ENCODE assay signal across 17 cellular contexts in genomic region chr4:83875437-83875836, GRCh38.
A peak's percentile ranks its signal among the peaks of the same experiment; 100 is the strongest.
DNase-seq lines count a peak whose midpoint lies in the region; ATAC-seq and TF ChIP-seq lines count a peak whose summit lies in the region.
"Had no signal": no experiment of that assay in that cellular context is flagged by ENCODE, and none has a peak within 500 bp of the region (broad histone marks: within the 10 kb centered on the region; RNA-seq: fewer than 3 reads in every experiment).

No MANE protein-coding gene starts in this region.

- H2AK9ac ChIP-seq in IMR-90 (replicated peaks; ENCODE audit: low read depth, low read length, poor library complexity): no peak overlapping the region

- no peak overlapping the region for H2BK15ac ChIP-seq in IMR-90 (ENCODE audit: low read depth, low read length)

- DNase-seq in AG10803 (ENCODE audit: low read depth) (peak; percentile 12), EH (ENCODE audit: low read depth) (peak; percentile 57), IMR-90 (peak; percentile 54), neural progenitor cell (ENCODE audit: low spot score) (no peak), Right ventricle myocardium inferior (ENCODE audit: missing footprints) (no peak)
- DNase-seq in stimulated activated CD4-positive, alpha-beta T cell treated with anti-CD3 and anti-CD28 coated beads, Interleukin-4, amount 100 ng/mL, for 1 hour: no peak
- DNase-seq: BE2C; C1 segment of cervical spinal cord; CD4-positive, CD25-positive, alpha-beta regulatory T cell; CD8-positive, alpha-beta memory T cell; COR-L47; GOT3; H7; KG1 had no signal

- H3K4me2 ChIP-seq in IMR-90 (ENCODE audit: low read depth, low read length) (no peak overlapping the region), neural progenitor cell (peak overlapping the region; percentile 18)

- POLR2A ChIA-PET in IMR-90 (lab: Charles Lee; ENCODE audit: unreplicated experiment): no interaction called here

- H3K56ac ChIP-seq in IMR-90 (ENCODE audit: extremely low read depth, insufficient read depth, low read length): no peak overlapping the region

- no peaks in the 10 kb centered on the region for H3K79me2 ChIP-seq in neural progenitor cell (ENCODE audit: low read depth)

- H4K5ac ChIP-seq in IMR-90 (ENCODE audit: low read depth, low read length): no peak overlapping the region

- H2BK120ac ChIP-seq in IMR-90 (ENCODE audit: low read depth, low read length): no peak overlapping the region

- no peaks in the 10 kb centered on the region for H3K9me1 ChIP-seq in IMR-90 (ENCODE audit: insufficient read depth, low read length)

- no peaks in the 10 kb centered on the region for H3K4me1 ChIP-seq in IMR-90 (ENCODE audit: control insufficient read depth, insufficient read depth, low read length)
- peaks cover 11% of the 10 kb centered on the region for H3K4me1 ChIP-seq in neural progenitor cell
- H3K4me1 ChIP-seq in gastroesophageal sphincter: no peaks in the 10 kb centered on the region

- intact Hi-C loops in IMR-90 (cut with micrococcal nuclease): no loop called here
- intact Hi-C loops in Right ventricle myocardium inferior (cut with DNase I): no loop called here

- no peak for TF ChIP-seq RAD21 in IMR-90 (IDR thresholded peaks at IDR 0.05; ENCODE audit: low read length)

- H3K9me3 ChIP-seq in IMR-90 (ENCODE audit: control insufficient read depth, insufficient read depth, low read length): no peaks in the 10 kb centered on the region
- H3K9me3 ChIP-seq in neural progenitor cell (ENCODE audit: low read depth): no peaks in the 10 kb centered on the region
- H3K9me3 ChIP-seq in gastroesophageal sphincter: no peaks in the 10 kb centered on the region
- H3K9me3 ChIP-seq: BE2C had no signal

- H3K27me3 ChIP-seq in IMR-90 (ENCODE audit: control insufficient read depth, insufficient read depth, low read length) (no peaks in the 10 kb centered on the region), neural progenitor cell (no peaks in the 10 kb centered on the region), gastroesophageal sphincter (no peaks in the 10 kb centered on the region)
- H3K27me3 ChIP-seq: BE2C had no signal

- TF ChIP-seq CTCF in AG10803 (conservative IDR thresholded peaks at IDR 0.05; ENCODE audit: low read length) (no peak), IMR-90 (conservative IDR thresholded peaks at IDR 0.05; ENCODE audit: low read depth, low read length) (no peak), neural progenitor cell (IDR thresholded peaks at IDR 0.05) (no peak), gastroesophageal sphincter (IDR thresholded peaks at IDR 0.05) (no peak)

- CTCF ChIA-PET in IMR-90 (lab: Yijun Ruan, JAX): interaction anchor here (1.0 kb wide), 1 partner anchor 17 kb away, joined by 6 read pairs; no protein-coding TSS in a partner anchor

- H3K36me3 ChIP-seq in IMR-90 (ENCODE audit: control insufficient read depth, insufficient read depth, low read length) (no peaks in the 10 kb centered on the region), neural progenitor cell (no peaks in the 10 kb centered on the region), gastroesophageal sphincter (no peaks in the 10 kb centered on the region)
- H3K36me3 ChIP-seq: BE2C had no signal

- ATAC-seq in IMR-90 (ENCODE audit: low read depth) (peak; percentile 59), gastroesophageal sphincter (no peak), Right ventricle myocardium inferior (no peak)
- ATAC-seq: HCT116, HepG2 had no signal

- TF ChIP-seq POLR2A in IMR-90 (IDR thresholded peaks at IDR 0.05; ENCODE audit: low read depth, low read length) (no peak), gastroesophageal sphincter (IDR thresholded peaks at IDR 0.05) (no peak)

- no peak overlapping the region for H3K23ac ChIP-seq in IMR-90 (ENCODE audit: low read depth, low read length)

- H4K20me1 ChIP-seq in IMR-90 (ENCODE audit: insufficient read depth, low read length) (no peaks in the 10 kb centered on the region), neural progenitor cell (ENCODE audit: low read depth) (no peaks in the 10 kb centered on the region)

- H3K4me1 Mint-ChIP-seq in neural progenitor cell: peaks cover 5% of the 10 kb centered on the region
- H3K4me1 Mint-ChIP-seq: CD4-positive, CD25-positive, alpha-beta regulatory T cell; CD8-positive, alpha-beta memory T cell had no signal

- H3K14ac ChIP-seq in IMR-90 (replicated peaks; ENCODE audit: low read depth, low read length): no peak overlapping the region

- H3K27ac Mint-ChIP-seq in neural progenitor cell: no peak overlapping the region
- H3K27ac Mint-ChIP-seq: CD4-positive, CD25-positive, alpha-beta regulatory T cell; CD8-positive, alpha-beta memory T cell had no signal

- H3K4me3 ChIP-seq in AG10803 (ENCODE audit: low read length) (no peak overlapping the region), IMR-90 (ENCODE audit: insufficient read depth, low read depth, low read length) (no peak overlapping the region), neural progenitor cell (no peak overlapping the region), gastroesophageal sphincter (no peak overlapping the region)

- H4K91ac ChIP-seq in IMR-90 (ENCODE audit: insufficient read depth, low read depth, low read length): no peak overlapping the region

- no peaks in the 10 kb centered on the region for H3K79me1 ChIP-seq in IMR-90 (ENCODE audit: low read depth in 1 of 2, low read length in 2 of 2)

- no peak overlapping the region for H3K18ac ChIP-seq in IMR-90 (ENCODE audit: low read depth, low read length)

- no peak overlapping the region for H4K8ac ChIP-seq in IMR-90 (ENCODE audit: low read depth in 2 of 2, low read length in 2 of 2)

- no peaks in the 10 kb centered on the region for H3F3A ChIP-seq in neural progenitor cell (ENCODE audit: low read depth)

- H3K4me3 Mint-ChIP-seq in neural progenitor cell: no peak overlapping the region
- H3K4me3 Mint-ChIP-seq: CD8-positive, alpha-beta memory T cell had no signal

- H3K9ac ChIP-seq in IMR-90 (ENCODE audit: low read depth, low read length) (no peak overlapping the region), neural progenitor cell (no peak overlapping the region)

- in situ Hi-C loops in IMR-90 (cut with MboI; ENCODE audit: low sequenced_read_pairs): no loop called here

- no peaks in the 10 kb centered on the region for H3K36me3 Mint-ChIP-seq in neural progenitor cell
- H3K36me3 Mint-ChIP-seq: CD4-positive, CD25-positive, alpha-beta regulatory T cell; CD8-positive, alpha-beta memory T cell had no signal

- H2BK20ac ChIP-seq in IMR-90 (ENCODE audit: low read depth, low read length): no peak overlapping the region

- H3K27ac ChIP-seq in IMR-90 (ENCODE audit: insufficient read depth, low read length) (no peak overlapping the region), neural progenitor cell (no peak overlapping the region), gastroesophageal sphincter (no peak overlapping the region)

- no peaks in the 10 kb centered on the region for H3K9me3 Mint-ChIP-seq in neural progenitor cell

- no peak overlapping the region for H2AFZ ChIP-seq in IMR-90 (replicated peaks; ENCODE audit: low read length, poor library complexity)
- H2AFZ ChIP-seq in neural progenitor cell (replicated peaks): no peak overlapping the region

- no CpG with 5 or more reads among the region's 2 CpGs for WGBS in IMR-90 (ENCODE audit: extremely low coverage in 2 of 2, insufficient read length in 1 of 2), 2 experiments
- WGBS in gastroesophageal sphincter (ENCODE audit: low coverage in 1 of 2), 2 donors: 67 to 77% methylated on average over 2 of the region's 2 CpGs

- no peak overlapping the region for H2BK5ac ChIP-seq in IMR-90 (ENCODE audit: low read depth, low read length, poor library complexity, severe bottlenecking)

- no peak overlapping the region for H3K4ac ChIP-seq in IMR-90 (ENCODE audit: low read depth, low read length)

- H2AK5ac ChIP-seq in IMR-90 (ENCODE audit: low read depth, low read length): no peak overlapping the region

- BruUV-seq in IMR-90 (replicated peaks; lab: Mats Ljungman, UMichigan): no TSS peak

- peaks cover 3% of the 10 kb centered on the region for H3K27me3 Mint-ChIP-seq in neural progenitor cell (ENCODE audit: insufficient read depth, low read depth)
- H3K27me3 Mint-ChIP-seq: CD4-positive, CD25-positive, alpha-beta regulatory T cell had no signal

- no peak for TF ChIP-seq EP300 in gastroesophageal sphincter (IDR thresholded peaks at IDR 0.05)

- dilution Hi-C loops in IMR-90 (cut with HindIII; ENCODE audit: low sequenced_read_pairs, unreplicated experiment): no loop called here

TF ChIP-seq in IMR-90, 13 proteins besides CTCF, POLR2A, EP300 and RAD21:
- TF ChIP-seq SMC3 (IDR thresholded peaks at IDR 0.05; ENCODE audit: low read depth, low read length) (no peak), ELK1 (IDR thresholded peaks at IDR 0.05; ENCODE audit: borderline replicate concordance, low read depth, low read length) (no peak), RFX5 (IDR thresholded peaks at IDR 0.05; ENCODE audit: low read depth, low read length) (no peak), USF2 (IDR thresholded peaks at IDR 0.05; ENCODE audit: low read depth, low read length) (no peak), MXI1 (IDR thresholded peaks at IDR 0.05; ENCODE audit: borderline replicate concordance, low read depth, low read length) (no peak), CHD1 (IDR thresholded peaks at IDR 0.05; ENCODE audit: low read depth, low read length) (no peak), NFE2L2 (IDR thresholded peaks at IDR 0.05; ENCODE audit: low read depth, low read length) (no peak), FOS (IDR thresholded peaks at IDR 0.05; ENCODE audit: low read depth, low read length) (no peak), CEBPB (IDR thresholded peaks at IDR 0.05; ENCODE audit: low read depth, low read length) (no peak), MAFK (IDR thresholded peaks at IDR 0.05; ENCODE audit: low read depth, low read length) (no peak), MAZ (IDR thresholded peaks at IDR 0.05; ENCODE audit: borderline replicate concordance, low read depth, low read length) (no peak), RCOR1 (IDR thresholded peaks at IDR 0.05; ENCODE audit: insufficient replicate concordance, low read length) (no peak), BHLHE40 (IDR thresholded peaks at IDR 0.05; ENCODE audit: low read depth, low read length) (no peak)

Comparison
In these comparisons a context has a peak if more than half of its experiments do, and no peak if none do; other contexts are left out.
1. DNase-seq: peak in AG10803 (single experiment), EH (single experiment) and IMR-90 (single experiment); none in neural progenitor cell (single experiment), stimulated activated CD4-positive, alpha-beta T cell treated with anti-CD3 and anti-CD28 coated beads, Interleukin-4, amount 100 ng/mL, for 1 hour (single experiment) and Right ventricle myocardium inferior (single experiment).